Comparison of ENCODE assay signal across 23 cellular contexts in the genomic region with DNA sequence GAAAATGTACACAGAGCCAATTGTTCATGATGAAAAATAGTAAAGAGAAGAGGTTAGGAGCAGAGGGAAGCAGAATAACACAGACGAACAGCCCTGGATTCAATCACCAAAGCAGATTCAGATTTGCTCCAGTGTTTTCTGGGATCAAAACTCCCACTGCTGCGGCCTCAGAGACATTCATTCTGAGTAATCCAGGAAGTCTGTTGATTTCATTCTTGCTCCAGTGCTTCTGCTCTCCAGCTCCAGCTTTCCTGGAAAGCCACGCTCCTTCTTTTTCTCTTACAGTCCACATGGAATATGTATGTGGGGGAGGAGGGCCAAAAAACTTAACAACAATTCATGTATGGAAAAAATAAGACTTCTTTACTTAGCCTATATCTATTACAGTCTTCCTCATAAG.
DNase-seq lines count a peak whose midpoint lies in the region; ATAC-seq and TF ChIP-seq lines count a peak whose summit lies in the region.
"Had no signal": no experiment of that assay in that cellular context is flagged by ENCODE, and none has a peak within 500 bp of the region (broad histone marks: within the 10 kb centered on the region; RNA-seq: fewer than 3 reads in every experiment).

No MANE protein-coding gene starts in this region.

- TF ChIP-seq CTCF in nephron (IDR thresholded peaks at IDR 0.05; ENCODE audit: unreplicated experiment in 3 of 3) = no peak

- H3K27ac Mint-ChIP-seq in nephron = peak overlapping the region; percentile 43 to 72 (median 70)
- H3K27ac Mint-ChIP-seq: activated naive CD8-positive, alpha-beta T cell treated with anti-CD3 and anti-CD28 coated beads, Interleukin-2, amount 10 ng/mL, durations not matched to agents 7 days and 5 days; activated T-helper 2 cell treated with anti-CD3 and anti-CD28 coated beads, Interferon-gamma antibody, Interleukin-2, Interleukin-4, amounts not matched to agents 10 μg/mL and 5 μg/mL and 100 μg/mL, durations not matched to agents 14 hours and 24 hours and 36 hours; H9; natural killer cell; stimulated activated effector memory CD8-positive, alpha-beta T cell treated with anti-CD3 and anti-CD28 coated beads, Interleukin-12 subunit alpha, Interleukin-12 subunit beta, amount 100 ng/mL, for 72 hours had no signal

- DNase-seq in AG20443 (ENCODE audit: low spot score) = peak; percentile 61
- DNase-seq in NCI-H226 = peak; percentile 56
- DNase-seq in fibroblast of peridontal ligament (ENCODE audit: extremely low read depth) = peak; percentile 43
- no peak for DNase-seq in KBM-7
- no peak for DNase-seq in activated naive CD4-positive, alpha-beta T cell (lab: John Stamatoyannopoulos, UW)
- DNase-seq: activated CD4-positive, alpha-beta T cell treated with anti-CD3 and anti-CD28 coated beads for 4 hours; activated naive CD8-positive, alpha-beta T cell treated with anti-CD3 and anti-CD28 coated beads, Interleukin-2, amount 10 ng/mL, durations not matched to agents 7 days and 5 days; DMS153; foreskin keratinocyte; H9; kidney; natural killer cell; NCI-H1694 treated with DMSO at 0.1 percent for 48 hours; NCI-H2227 treated with DMSO at 0.1 percent for 48 hours; NCI-H82; posterior cingulate gyrus; T-helper 1 cell; testis had no signal

- H3K4me1 Mint-ChIP-seq in nephron = peaks cover 17% of the 10 kb centered on the region
- H3K4me1 Mint-ChIP-seq: activated naive CD8-positive, alpha-beta T cell treated with anti-CD3 and anti-CD28 coated beads, Interleukin-2, amount 10 ng/mL, durations not matched to agents 7 days and 5 days; natural killer cell; stimulated activated effector memory CD8-positive, alpha-beta T cell treated with anti-CD3 and anti-CD28 coated beads, Interleukin-12 subunit alpha, Interleukin-12 subunit beta, amount 100 ng/mL, for 72 hours had no signal

- in situ Hi-C loops in KBM-7 (cut with MboI; ENCODE audit: low pct_unique_long_range_greater_than_20kb, low sequenced_read_pairs) = no loop called here

- no peak overlapping the region for H3K4me3 Mint-ChIP-seq in nephron
- H3K4me3 Mint-ChIP-seq: activated naive CD8-positive, alpha-beta T cell treated with anti-CD3 and anti-CD28 coated beads, Interleukin-2, amount 10 ng/mL, durations not matched to agents 7 days and 5 days; H9; natural killer cell; stimulated activated effector memory CD8-positive, alpha-beta T cell treated with anti-CD3 and anti-CD28 coated beads, Interleukin-12 subunit alpha, Interleukin-12 subunit beta, amount 100 ng/mL, for 72 hours had no signal

- H3K9me3 Mint-ChIP-seq in nephron = peaks cover 16% of the 10 kb centered on the region
- H3K9me3 Mint-ChIP-seq: natural killer cell; stimulated activated effector memory CD8-positive, alpha-beta T cell treated with anti-CD3 and anti-CD28 coated beads, Interleukin-12 subunit alpha, Interleukin-12 subunit beta, amount 100 ng/mL, for 72 hours had no signal

- ATAC-seq in HG03457 (IDR thresholded peaks at IDR 0.05; ENCODE audit: unreplicated experiment) = no peak
- no peak for ATAC-seq in HG03025 (IDR thresholded peaks at IDR 0.05; ENCODE audit: low FRiP score, unreplicated experiment)
- ATAC-seq: natural killer cell; stimulated activated effector memory CD8-positive, alpha-beta T cell treated with anti-CD3 and anti-CD28 coated beads, Interleukin-12 subunit alpha, Interleukin-12 subunit beta, amount 100 ng/mL, for 72 hours had no signal

- no peaks in the 10 kb centered on the region for H3K27me3 Mint-ChIP-seq in nephron (ENCODE audit: low read depth)

- peaks cover 4% of the 10 kb centered on the region for H3K36me3 Mint-ChIP-seq in nephron (ENCODE audit: low read depth)
- H3K36me3 Mint-ChIP-seq: natural killer cell; stimulated activated effector memory CD8-positive, alpha-beta T cell treated with anti-CD3 and anti-CD28 coated beads, Interleukin-12 subunit alpha, Interleukin-12 subunit beta, amount 100 ng/mL, for 72 hours had no signal

Comparison
In these comparisons a context has a peak if more than half of its experiments do, and no peak if none do; other contexts are left out.
1. DNase-seq: peak in AG20443 (single experiment), NCI-H226 (single experiment) and fibroblast of peridontal ligament (single experiment); none in KBM-7 (single experiment) and activated naive CD4-positive, alpha-beta T cell (0 of 4).